In genomic region chr1:206768472-206769330, GRCh38 we compare ENCODE assay signal across 11 cellular contexts.
DNase-seq lines count a peak whose midpoint lies in the region; ATAC-seq lines count a peak whose summit lies in the region.
"Had no signal": no experiment of that assay in that cellular context is flagged by ENCODE, and none has a peak within 500 bp of the region (broad histone marks: within the 10 kb centered on the region; RNA-seq: fewer than 3 reads in every experiment).

No MANE protein-coding gene starts in this region.

- ATAC-seq in GM18511 (IDR thresholded peaks at IDR 0.05; ENCODE audit: unreplicated experiment) = peak; percentile 26
- peak; percentile 7 for ATAC-seq in GM21526 (IDR thresholded peaks at IDR 0.05; ENCODE audit: low FRiP score, unreplicated experiment)
- ATAC-seq in HG03378 (IDR thresholded peaks at IDR 0.05; ENCODE audit: unreplicated experiment) = peak; percentile 9
- ATAC-seq: left lobe of liver had no signal

- peak; percentile 52 for DNase-seq in foreskin melanocyte
- DNase-seq in NOMO-1 treated with dmso at 0.1 percent for 144 hours (lab: John Stamatoyannopoulos, UW; ENCODE audit: unreplicated experiment) = no peak
- no peak for DNase-seq in SIG-M5 (lab: John Stamatoyannopoulos, UW)
- no peak for DNase-seq in stimulated activated naive CD4-positive, alpha-beta T cell treated with Interleukin-2 at 50 U/mL for 16 hours (lab: John Stamatoyannopoulos, UW)
- DNase-seq in T-helper 1 cell = no peak
- DNase-seq: DMS 273 treated with DMSO at 0.1 percent for 48 hours, nucleus accumbens had no signal
